16 cellular contexts compared by ENCODE assay signal in genomic region chrX:20143111-20143510, GRCh38. TPM values are rescaled to one million over a fixed set of nuclear protein-coding genes. Genes with fewer than 3 reads are reported as not detected.
DNase-seq lines count a peak whose midpoint lies in the region; ATAC-seq and TF ChIP-seq lines count a peak whose summit lies in the region.
"Had no signal": no experiment of that assay in that cellular context is flagged by ENCODE, and none has a peak within 500 bp of the region (broad histone marks: within the 10 kb centered on the region; RNA-seq: fewer than 3 reads in every experiment).

No MANE protein-coding gene starts in this region.

- peaks cover 29% of the 10 kb centered on the region for H3K4me1 Mint-ChIP-seq in activated T-cell treated with anti-CD3 and anti-CD28 coated beads, Interleukin-2, amount 50 U/mL, for 4 hours (ENCODE audit: low read depth)
- H3K4me1 Mint-ChIP-seq in stimulated activated memory B cell treated with anti-CD40 and anti-IgM and Interleukin-4, amounts not matched to agents 10 μg/mL and 1 μg/mL and 100 μg/mL, for 72 hours = peaks cover 8% of the 10 kb centered on the region

- H3K27ac Mint-ChIP-seq in stimulated activated memory B cell treated with anti-CD40 and anti-IgM and Interleukin-4, amounts not matched to agents 10 μg/mL and 1 μg/mL and 100 μg/mL, for 72 hours = no peak overlapping the region

- peak overlapping the region; percentile 69; the same call in 1 of the 2 replicates for H3K4me2 ChIP-seq in PC-9

- CTCF ChIA-PET in PC-9 (lab: Charles Lee) = no interaction called here

- peaks cover 7% of the 10 kb centered on the region for H3K36me3 Mint-ChIP-seq in activated T-cell treated with anti-CD3 and anti-CD28 coated beads, Interleukin-2, amount 50 U/mL, for 4 hours (ENCODE audit: insufficient read depth)
- no peaks in the 10 kb centered on the region for H3K36me3 Mint-ChIP-seq in stimulated activated memory B cell treated with anti-CD40 and anti-IgM and Interleukin-4, amounts not matched to agents 10 μg/mL and 1 μg/mL and 100 μg/mL, for 72 hours

- ATAC-seq in activated T-cell treated with anti-CD3 and anti-CD28 coated beads, Interleukin-2, amount 50 U/mL, for 4 hours = no peak
- ATAC-seq in stimulated activated memory B cell treated with anti-CD40 and anti-IgM and Interleukin-4, amounts not matched to agents 10 μg/mL and 1 μg/mL and 100 μg/mL, for 72 hours = no peak
- ATAC-seq in GM19467 (IDR thresholded peaks at IDR 0.05; ENCODE audit: unreplicated experiment) = no peak
- ATAC-seq: left ventricle myocardium superior had no signal

- no peaks in the 10 kb centered on the region for H3K27me3 Mint-ChIP-seq in activated T-cell treated with anti-CD3 and anti-CD28 coated beads, Interleukin-2, amount 50 U/mL, for 4 hours (ENCODE audit: low read depth)
- H3K27me3 Mint-ChIP-seq in stimulated activated memory B cell treated with anti-CD40 and anti-IgM and Interleukin-4, amounts not matched to agents 10 μg/mL and 1 μg/mL and 100 μg/mL, for 72 hours = no peaks in the 10 kb centered on the region

- H3K9me2 ChIP-seq in PC-9 (ENCODE audit: insufficient read depth) = no peaks in the 10 kb centered on the region

- H3K9me3 Mint-ChIP-seq in activated T-cell treated with anti-CD3 and anti-CD28 coated beads, Interleukin-2, amount 50 U/mL, for 4 hours = no peaks in the 10 kb centered on the region
- peaks cover 3% of the 10 kb centered on the region for H3K9me3 Mint-ChIP-seq in stimulated activated memory B cell treated with anti-CD40 and anti-IgM and Interleukin-4, amounts not matched to agents 10 μg/mL and 1 μg/mL and 100 μg/mL, for 72 hours

- H3F3A ChIP-seq in PC-9 (ENCODE audit: insufficient read depth, low read depth) = no peaks in the 10 kb centered on the region

- H3K9me3 ChIP-seq in PC-9 (ENCODE audit: insufficient read depth, low read depth) = no peaks in the 10 kb centered on the region

- no peak overlapping the region for H3K4me3 ChIP-seq in PC-9
- H3K4me3 ChIP-seq: cardiac muscle cell had no signal

- H2AFZ ChIP-seq in PC-9 = no peak overlapping the region

- no peak overlapping the region for H3K27ac ChIP-seq in PC-9
- H3K27ac ChIP-seq: cardiac muscle cell had no signal

- peaks cover 23% of the 10 kb centered on the region for H4K20me1 ChIP-seq in PC-9 (ENCODE audit: insufficient read depth)

- DNase-seq in activated T-cell treated with anti-CD3 and anti-CD28 coated beads, Interleukin-2, amount 50 U/mL, for 4 hours = no peak
- no peak for DNase-seq in activated T-cell treated with anti-CD3 and anti-CD28 coated beads, Interleukin-2, amount 50 U/mL, for 1 hour
- DNase-seq in PC-9 = no peak
- peak; percentile 12 to 24 for DNase-seq in erythroblast (lab: John Stamatoyannopoulos, UW)
- no peak for DNase-seq in mucosa of gallbladder (ENCODE audit: low spot score)
- DNase-seq in HK-2 (ENCODE audit: unreplicated experiment) = no peak
- DNase-seq: H7; NCI-H1105; NCI-H510A; Right ventricle myocardium superior; stimulated activated CD4-positive, alpha-beta T cell treated with anti-CD3 and anti-CD28 coated beads, Interleukin-1b, Interleukin-23, amount 100 ng/mL, for 48 hours had no signal

- H3K4me3 Mint-ChIP-seq in activated T-cell treated with anti-CD3 and anti-CD28 coated beads, Interleukin-2, amount 50 U/mL, for 4 hours = peak overlapping the region; percentile 59
- peak overlapping the region; percentile 46 for H3K4me3 Mint-ChIP-seq in stimulated activated memory B cell treated with anti-CD40 and anti-IgM and Interleukin-4, amounts not matched to agents 10 μg/mL and 1 μg/mL and 100 μg/mL, for 72 hours

- peaks cover 13% of the 10 kb centered on the region for H3K4me1 ChIP-seq in PC-9 (replicated peaks; ENCODE audit: insufficient read depth)

- intact Hi-C loops in PC-9 (cut with micrococcal nuclease; ENCODE audit: unreplicated experiment) = loop anchor here (5.0 kb wide), 3 partner anchors 124 to 374 kb away; partner anchors contain the start of gene RPS6KA3

- peaks cover 33% of the 10 kb centered on the region for H3K79me2 ChIP-seq in PC-9 (ENCODE audit: low read depth)

- no peak for TF ChIP-seq CTCF in PC-9 (conservative IDR thresholded peaks at IDR 0.05)

- no peaks in the 10 kb centered on the region for H3K27me3 ChIP-seq in PC-9 (ENCODE audit: insufficient read depth, low read depth)
- H3K27me3 ChIP-seq: cardiac muscle cell had no signal

- POLR2A ChIA-PET in PC-9 (lab: Charles Lee; ENCODE audit: unreplicated experiment) = no interaction called here

- no peak for TF ChIP-seq POLR2A in erythroblast (IDR thresholded peaks at IDR 0.05; ENCODE audit: low read length)

- peaks cover 10% of the 10 kb centered on the region for H3K36me3 ChIP-seq in PC-9 (ENCODE audit: low read depth)
- H3K36me3 ChIP-seq: cardiac muscle cell had no signal

- BruUV-seq in PC-9 (replicated peaks; lab: Mats Ljungman, UMichigan) = no TSS peak

RNA-seq across cellular contexts. Expression of gene EIF1AX, which starts 1.5 kb away (rescaled TPM):
- 100 to 1,000 TPM; 209 to 326 (median 210) TPM for total RNA-seq in activated T-cell treated with anti-CD3 and anti-CD28 coated beads, Interleukin-2, amount 50 U/mL, for 4 hours
- total RNA-seq in PC-9 (2021) (77.3 TPM in 2 replicates), mucosa of gallbladder (80.2 TPM)

RNA-seq across cellular contexts. Expression of gene MAP7D2, which starts 26.4 kb away (rescaled TPM):
- total RNA-seq in activated T-cell treated with anti-CD3 and anti-CD28 coated beads, Interleukin-2, amount 50 U/mL, for 4 hours = 1 to 10 TPM in 1 of 3 donors, under 1 TPM in 2; 0.57 to 2.0 (median 0.66) TPM
- total RNA-seq in PC-9 (2021) (not detected in 2 replicates), mucosa of gallbladder (5.2 TPM)
- total RNA-seq: HT1080 had no signal

Comparison
In these comparisons a context has a peak if more than half of its experiments do, and no peak if none do; other contexts are left out.
1. DNase-seq: peak in erythroblast (2 of 2); none in activated T-cell treated with anti-CD3 and anti-CD28 coated beads, Interleukin-2, amount 50 U/mL, for 4 hours (single experiment), activated T-cell treated with anti-CD3 and anti-CD28 coated beads, Interleukin-2, amount 50 U/mL, for 1 hour (single experiment), PC-9 (0 of 2), mucosa of gallbladder (single experiment) and HK-2 (single experiment).